In genomic region chr15:60414016-60414682, GRCh38 we compare ENCODE assay signal across 1 cellular context.
TF ChIP-seq lines count a peak whose summit lies in the region.

No MANE protein-coding gene starts in this region.

TF ChIP-seq in SK-N-SH, 30 proteins besides CTCF, POLR2A, EP300 and RAD21 (continued from another document):
- TF ChIP-seq, protein P1, sequence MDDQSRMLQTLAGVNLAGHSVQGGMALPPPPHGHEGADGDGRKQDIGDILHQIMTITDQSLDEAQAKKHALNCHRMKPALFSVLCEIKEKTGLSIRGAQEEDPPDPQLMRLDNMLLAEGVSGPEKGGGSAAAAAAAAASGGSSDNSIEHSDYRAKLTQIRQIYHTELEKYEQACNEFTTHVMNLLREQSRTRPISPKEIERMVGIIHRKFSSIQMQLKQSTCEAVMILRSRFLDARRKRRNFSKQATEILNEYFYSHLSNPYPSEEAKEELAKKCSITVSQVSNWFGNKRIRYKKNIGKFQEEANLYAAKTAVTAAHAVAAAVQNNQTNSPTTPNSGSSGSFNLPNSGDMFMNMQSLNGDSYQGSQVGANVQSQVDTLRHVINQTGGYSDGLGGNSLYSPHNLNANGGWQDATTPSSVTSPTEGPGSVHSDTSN (IDR thresholded peaks at IDR 0.05): no peak; the same call in 1 of the 2 replicates
- TF ChIP-seq FOXJ3 (CRISPR knock-in tag; IDR thresholded peaks at IDR 0.05): no peak
- TF ChIP-seq RFX5 (IDR thresholded peaks at IDR 0.05; ENCODE audit: low read length): no peak
- TF ChIP-seq, protein P2, sequence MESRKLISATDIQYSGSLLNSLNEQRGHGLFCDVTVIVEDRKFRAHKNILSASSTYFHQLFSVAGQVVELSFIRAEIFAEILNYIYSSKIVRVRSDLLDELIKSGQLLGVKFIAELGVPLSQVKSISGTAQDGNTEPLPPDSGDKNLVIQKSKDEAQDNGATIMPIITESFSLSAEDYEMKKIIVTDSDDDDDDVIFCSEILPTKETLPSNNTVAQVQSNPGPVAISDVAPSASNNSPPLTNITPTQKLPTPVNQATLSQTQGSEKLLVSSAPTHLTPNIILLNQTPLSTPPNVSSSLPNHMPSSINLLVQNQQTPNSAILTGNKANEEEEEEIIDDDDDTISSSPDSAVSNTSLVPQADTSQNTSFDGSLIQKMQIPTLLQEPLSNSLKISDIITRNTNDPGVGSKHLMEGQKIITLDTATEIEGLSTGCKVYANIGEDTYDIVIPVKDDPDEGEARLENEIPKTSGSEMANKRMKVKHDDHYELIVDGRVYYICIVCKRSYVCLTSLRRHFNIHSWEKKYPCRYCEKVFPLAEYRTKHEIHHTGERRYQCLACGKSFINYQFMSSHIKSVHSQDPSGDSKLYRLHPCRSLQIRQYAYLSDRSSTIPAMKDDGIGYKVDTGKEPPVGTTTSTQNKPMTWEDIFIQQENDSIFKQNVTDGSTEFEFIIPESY (IDR thresholded peaks at IDR 0.05; ENCODE audit: borderline replicate concordance, low read depth): no peak
- no peak for TF ChIP-seq GABPA (IDR thresholded peaks at IDR 0.05; ENCODE audit: low read depth)
- TF ChIP-seq TCF12 (IDR thresholded peaks at IDR 0.05): peak; percentile 65
- TF ChIP-seq, protein P3, sequence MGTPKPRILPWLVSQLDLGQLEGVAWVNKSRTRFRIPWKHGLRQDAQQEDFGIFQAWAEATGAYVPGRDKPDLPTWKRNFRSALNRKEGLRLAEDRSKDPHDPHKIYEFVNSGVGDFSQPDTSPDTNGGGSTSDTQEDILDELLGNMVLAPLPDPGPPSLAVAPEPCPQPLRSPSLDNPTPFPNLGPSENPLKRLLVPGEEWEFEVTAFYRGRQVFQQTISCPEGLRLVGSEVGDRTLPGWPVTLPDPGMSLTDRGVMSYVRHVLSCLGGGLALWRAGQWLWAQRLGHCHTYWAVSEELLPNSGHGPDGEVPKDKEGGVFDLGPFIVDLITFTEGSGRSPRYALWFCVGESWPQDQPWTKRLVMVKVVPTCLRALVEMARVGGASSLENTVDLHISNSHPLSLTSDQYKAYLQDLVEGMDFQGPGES (IDR thresholded peaks at IDR 0.05; ENCODE audit: low read depth, low read length): no peak
- TF ChIP-seq, protein P4, sequence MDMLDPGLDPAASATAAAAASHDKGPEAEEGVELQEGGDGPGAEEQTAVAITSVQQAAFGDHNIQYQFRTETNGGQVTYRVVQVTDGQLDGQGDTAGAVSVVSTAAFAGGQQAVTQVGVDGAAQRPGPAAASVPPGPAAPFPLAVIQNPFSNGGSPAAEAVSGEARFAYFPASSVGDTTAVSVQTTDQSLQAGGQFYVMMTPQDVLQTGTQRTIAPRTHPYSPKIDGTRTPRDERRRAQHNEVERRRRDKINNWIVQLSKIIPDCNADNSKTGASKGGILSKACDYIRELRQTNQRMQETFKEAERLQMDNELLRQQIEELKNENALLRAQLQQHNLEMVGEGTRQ (IDR thresholded peaks at IDR 0.05; ENCODE audit: borderline replicate concordance, low read depth, low read length): no peak
- TF ChIP-seq, protein P5, sequence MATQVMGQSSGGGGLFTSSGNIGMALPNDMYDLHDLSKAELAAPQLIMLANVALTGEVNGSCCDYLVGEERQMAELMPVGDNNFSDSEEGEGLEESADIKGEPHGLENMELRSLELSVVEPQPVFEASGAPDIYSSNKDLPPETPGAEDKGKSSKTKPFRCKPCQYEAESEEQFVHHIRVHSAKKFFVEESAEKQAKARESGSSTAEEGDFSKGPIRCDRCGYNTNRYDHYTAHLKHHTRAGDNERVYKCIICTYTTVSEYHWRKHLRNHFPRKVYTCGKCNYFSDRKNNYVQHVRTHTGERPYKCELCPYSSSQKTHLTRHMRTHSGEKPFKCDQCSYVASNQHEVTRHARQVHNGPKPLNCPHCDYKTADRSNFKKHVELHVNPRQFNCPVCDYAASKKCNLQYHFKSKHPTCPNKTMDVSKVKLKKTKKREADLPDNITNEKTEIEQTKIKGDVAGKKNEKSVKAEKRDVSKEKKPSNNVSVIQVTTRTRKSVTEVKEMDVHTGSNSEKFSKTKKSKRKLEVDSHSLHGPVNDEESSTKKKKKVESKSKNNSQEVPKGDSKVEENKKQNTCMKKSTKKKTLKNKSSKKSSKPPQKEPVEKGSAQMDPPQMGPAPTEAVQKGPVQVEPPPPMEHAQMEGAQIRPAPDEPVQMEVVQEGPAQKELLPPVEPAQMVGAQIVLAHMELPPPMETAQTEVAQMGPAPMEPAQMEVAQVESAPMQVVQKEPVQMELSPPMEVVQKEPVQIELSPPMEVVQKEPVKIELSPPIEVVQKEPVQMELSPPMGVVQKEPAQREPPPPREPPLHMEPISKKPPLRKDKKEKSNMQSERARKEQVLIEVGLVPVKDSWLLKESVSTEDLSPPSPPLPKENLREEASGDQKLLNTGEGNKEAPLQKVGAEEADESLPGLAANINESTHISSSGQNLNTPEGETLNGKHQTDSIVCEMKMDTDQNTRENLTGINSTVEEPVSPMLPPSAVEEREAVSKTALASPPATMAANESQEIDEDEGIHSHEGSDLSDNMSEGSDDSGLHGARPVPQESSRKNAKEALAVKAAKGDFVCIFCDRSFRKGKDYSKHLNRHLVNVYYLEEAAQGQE (IDR thresholded peaks at IDR 0.05; ENCODE audit: low read depth, low read length): no peak
- no peak for TF ChIP-seq ELF1 (IDR thresholded peaks at IDR 0.05)
- no peak for TF ChIP-seq RCOR1 (IDR thresholded peaks at IDR 0.05; ENCODE audit: low read length)
- TF ChIP-seq POLR2AphosphoS5 (IDR thresholded peaks at IDR 0.05; ENCODE audit: low read depth, low read length): no peak
- peak; percentile 77 for TF ChIP-seq FOSL2 (IDR thresholded peaks at IDR 0.05; ENCODE audit: borderline replicate concordance, low read depth)
- no peak for TF ChIP-seq TAF1 (IDR thresholded peaks at IDR 0.05; ENCODE audit: borderline replicate concordance, low read depth, low read length)
